In genomic region chr17:37447641-37448040, GRCh38 we compare ENCODE assay signal across 10 cellular contexts. TPM values are rescaled to one million over a fixed set of nuclear protein-coding genes. Genes with fewer than 3 reads are reported as not detected.
DNase-seq lines count a peak whose midpoint lies in the region; ATAC-seq and TF ChIP-seq lines count a peak whose summit lies in the region.
"Had no signal": no experiment of that assay in that cellular context is flagged by ENCODE, and none has a peak within 500 bp of the region (broad histone marks: within the 10 kb centered on the region; RNA-seq: fewer than 3 reads in every experiment).

No MANE protein-coding gene starts in this region.

- WGBS in adrenal gland, 4 donors, result 55 to 92% (median 66%) methylated on average over 1 of the region's 1 CpG

- no peaks in the 10 kb centered on the region for H4K20me1 ChIP-seq in HCT116 (ENCODE audit: insufficient read depth)

- H3K9me3 ChIP-seq in AG04450 (ENCODE audit: control insufficient read depth, insufficient read depth, low read length), result no peaks in the 10 kb centered on the region
- H3K9me3 ChIP-seq in HCT116 (ENCODE audit: control insufficient read depth in 1 of 2, insufficient read depth in 1 of 2, low read depth in 1 of 2, low read length in 2 of 2), result no peaks in the 10 kb centered on the region
- no peaks in the 10 kb centered on the region for H3K9me3 ChIP-seq in adrenal gland (replicated peaks in 1 of 3)

- ATAC-seq in HCT116, result peak; percentile 86
- no peak for ATAC-seq in stimulated activated naive B cell treated with anti-CD40 and anti-IgM and Interleukin-4, amounts not matched to agents 10 μg/mL and 1 μg/mL and 100 μg/mL, for 72 hours (replicated peaks)
- ATAC-seq in GM18873 (IDR thresholded peaks at IDR 0.05; ENCODE audit: low FRiP score, unreplicated experiment), result no peak
- no peak for ATAC-seq in GM18909 (IDR thresholded peaks at IDR 0.05; ENCODE audit: poor library complexity, unreplicated experiment)

- H3K4me2 ChIP-seq in HCT116 (ENCODE audit: low read length), result peak overlapping the region; percentile 63

- H3K9ac ChIP-seq in HCT116 (ENCODE audit: low read length), result peak overlapping the region; percentile 21; the same call in 1 of the 2 replicates

- no TSS peak for BruUV-seq in HCT116 (replicated peaks; lab: Mats Ljungman, UMichigan)

- no peaks in the 10 kb centered on the region for H3K27me3 Mint-ChIP-seq in stimulated activated naive B cell treated with anti-CD40 and anti-IgM and Interleukin-4, amounts not matched to agents 10 μg/mL and 1 μg/mL and 100 μg/mL, for 72 hours
- H3K27me3 Mint-ChIP-seq: CD4-positive, alpha-beta T cell had no signal

- H3K4me1 Mint-ChIP-seq in stimulated activated naive B cell treated with anti-CD40 and anti-IgM and Interleukin-4, amounts not matched to agents 10 μg/mL and 1 μg/mL and 100 μg/mL, for 72 hours, result peaks cover 0 to 1% of the 10 kb centered on the region in 2 donors

- no peak overlapping the region for H3K4me3 Mint-ChIP-seq in stimulated activated naive B cell treated with anti-CD40 and anti-IgM and Interleukin-4, amounts not matched to agents 10 μg/mL and 1 μg/mL and 100 μg/mL, for 72 hours
- H3K4me3 Mint-ChIP-seq: CD4-positive, alpha-beta T cell had no signal

- TF ChIP-seq CTCF in AG04450 (IDR thresholded peaks at IDR 0.05; ENCODE audit: low read depth, low read length) (no peak), HCT116 (IDR thresholded peaks at IDR 0.05 in 2 of 3, conservative IDR thresholded peaks at IDR 0.05 in 1 of 3; ENCODE audit: borderline replicate concordance in 1 of 3, insufficient read depth in 1 of 3, low read depth in 2 of 3, low read length in 2 of 3) (no peak), adrenal gland (IDR thresholded peaks at IDR 0.05) (no peak), foreskin fibroblast (IDR thresholded peaks at IDR 0.05; ENCODE audit: low read depth, low read length) (no peak)

- H3K27ac ChIP-seq in AG04450 (ENCODE audit: low read depth, low read length), result peak overlapping the region; percentile 53
- peak overlapping the region; percentile 45; the same call in 1 of the 2 replicates for H3K27ac ChIP-seq in HCT116 (ENCODE audit: low read depth, low read length)
- peak overlapping the region in 3 of 5 donors; percentile 4 to 18 (median 7) for H3K27ac ChIP-seq in adrenal gland

- H3K4me3 ChIP-seq in AG04450 (ENCODE audit: low read depth, low read length) (no peak overlapping the region), HCT116 (replicated peaks in 1 of 2; ENCODE audit: low read depth in 1 of 2, low read length in 2 of 2) (no peak overlapping the region; a peak in 1 of 4 replicates), adrenal gland (no peak overlapping the region), foreskin fibroblast (ENCODE audit: low read depth in 1 of 2, low read length in 2 of 2) (no peak overlapping the region)

- H3K4me1 ChIP-seq in HCT116 (ENCODE audit: control insufficient read depth in 1 of 2, insufficient read depth in 2 of 2, low read length in 2 of 2), result peaks cover 34 to 37% of the 10 kb centered on the region in 2 experiments
- H3K4me1 ChIP-seq in adrenal gland (replicated peaks in 1 of 2), result peaks cover 6 to 9% of the 10 kb centered on the region in 2 donors

- POLR2A ChIA-PET in AG04450 (lab: Yijun Ruan, JAX), result interaction anchor here (0.6 kb wide), 1 partner anchor 44 kb away, joined by 3 read pairs; no protein-coding TSS in a partner anchor
- POLR2A ChIA-PET in HCT116 (lab: Charles Lee), result no interaction called here

- no peaks in the 10 kb centered on the region for H3K9me3 Mint-ChIP-seq in stimulated activated naive B cell treated with anti-CD40 and anti-IgM and Interleukin-4, amounts not matched to agents 10 μg/mL and 1 μg/mL and 100 μg/mL, for 72 hours
- H3K9me3 Mint-ChIP-seq: CD4-positive, alpha-beta T cell had no signal

- no peaks in the 10 kb centered on the region for H3K9me2 ChIP-seq in HCT116 (ENCODE audit: insufficient read depth)

- RAD21 ChIA-PET in HCT116 (lab: Charles Lee; ENCODE audit: low non-redundant PET in 1 of 2, low total read pairs in 2 of 2, uncharacterized antibody in 2 of 2, unreplicated experiment in 2 of 2), result no interaction called here

- CTCF ChIA-PET in AG04450 (lab: Charles Lee) (interaction anchor here (0.5 to 1.4 kb wide), 3 partner anchors 10 to 74 kb away, joined by 3 to 6 read pairs (median 4); no protein-coding TSS in a partner anchor), HCT116 (lab: Charles Lee) (interaction anchor here (1.2 kb wide), 1 partner anchor 9 kb away, joined by 7 read pairs; no protein-coding TSS in a partner anchor)

- H3K27ac Mint-ChIP-seq in stimulated activated naive B cell treated with anti-CD40 and anti-IgM and Interleukin-4, amounts not matched to agents 10 μg/mL and 1 μg/mL and 100 μg/mL, for 72 hours, result no peak overlapping the region
- H3K27ac Mint-ChIP-seq: CD4-positive, alpha-beta T cell had no signal

- H3K36me3 ChIP-seq in HCT116 (ENCODE audit: control insufficient read depth in 1 of 2, insufficient read depth in 2 of 2, low read length in 2 of 2) (peaks cover 4 to 9% of the 10 kb centered on the region in 2 experiments; a peak in 2 of 4 replicates), adrenal gland (replicated peaks in 1 of 2) (peaks cover 0 to 14% of the 10 kb centered on the region in 2 donors)

- H3K36me3 Mint-ChIP-seq in stimulated activated naive B cell treated with anti-CD40 and anti-IgM and Interleukin-4, amounts not matched to agents 10 μg/mL and 1 μg/mL and 100 μg/mL, for 72 hours, result peaks cover 28 to 52% of the 10 kb centered on the region in 2 donors

- H2AFZ ChIP-seq in HCT116 (ENCODE audit: low read depth, low read length, poor library complexity, severe bottlenecking), result no peak overlapping the region

- no peak for TF ChIP-seq POLR2A in HCT116 (IDR thresholded peaks at IDR 0.05; ENCODE audit: borderline replicate concordance, extremely low read depth, insufficient read depth, insufficient read length)
- no peak for TF ChIP-seq POLR2A in adrenal gland (IDR thresholded peaks at IDR 0.05)

- no peak for TF ChIP-seq RAD21 in HCT116 (IDR thresholded peaks at IDR 0.05; ENCODE audit: low read depth)

- DNase-seq in AG04450 (ENCODE audit: low read depth, low spot score) (no peak), HCT116 (ENCODE audit: low read depth, low spot score) (peak; percentile 50), adrenal gland (no peak), foreskin fibroblast (peak; percentile 27 to 62), NCI-H2081 treated with DMSO at 0.1 percent for 48 hours (lab: John Stamatoyannopoulos, UW) (no peak)
- no peak for DNase-seq in stimulated activated naive B cell treated with anti-CD40 and anti-IgM and Interleukin-4, amounts not matched to agents 10 μg/mL and 1 μg/mL and 100 μg/mL, for 72 hours
- DNase-seq: CD4-positive, alpha-beta T cell; RPMI8226 had no signal

- intact Hi-C loops in HCT116 (cut with micrococcal nuclease), result no loop called here
- intact Hi-C loops in adrenal gland (cut with DNase I), result no loop called here

- H3K27me3 ChIP-seq in AG04450 (ENCODE audit: control insufficient read depth, insufficient read depth, low read length) (no peaks in the 10 kb centered on the region), HCT116 (ENCODE audit: insufficient read depth, low read length) (no peaks in the 10 kb centered on the region), adrenal gland (no peaks in the 10 kb centered on the region)

- H3K79me2 ChIP-seq in HCT116 (ENCODE audit: insufficient read depth, low read length), result no peaks in the 10 kb centered on the region

TF ChIP-seq in HCT116, 20 proteins besides CTCF, POLR2A, EP300 and RAD21:
- TF ChIP-seq ELF1 (IDR thresholded peaks at IDR 0.05; ENCODE audit: borderline replicate concordance, low read depth) (no peak), JUND (IDR thresholded peaks at IDR 0.05) (peak; percentile 86), CEBPB (IDR thresholded peaks at IDR 0.05; ENCODE audit: low read depth) (0 out of 2 replicates have a peak, but pooled peaks have one; percentile 38), SP1 (IDR thresholded peaks at IDR 0.05; ENCODE audit: low read depth) (peak; percentile 63; the same call in 1 of the 2 replicates), CBX3 (IDR thresholded peaks at IDR 0.05; ENCODE audit: low read depth) (no peak; the same call in 1 of the 2 replicates), SIN3A (IDR thresholded peaks at IDR 0.05; ENCODE audit: low read depth) (peak; percentile 64), FOSL1 (IDR thresholded peaks at IDR 0.05; ENCODE audit: low read depth) (peak; percentile 88)

RNA-seq across cellular contexts. Expression of gene TADA2A, which starts 41.0 kb away (rescaled TPM):
- 18.1 and 21.4 TPM in 2 replicates for polyA plus RNA-seq in AG04450 (2011; rRNA removed)
- polyA minus RNA-seq in AG04450 (2011; rRNA and poly(A)+ RNA removed), result 32.6 and 32.8 TPM in 2 replicates
- total RNA-seq in HCT116 (2021; ENCODE audit: unreplicated experiment), result 24.6 TPM
- polyA plus RNA-seq in HCT116 (2012), result 12.0 and 16.6 TPM in 2 replicates
- 10 to 100 TPM in 7 of 8 donors, 1 to 10 TPM in 1; 7.6 to 21.5 (median 15.3) TPM for total RNA-seq in adrenal gland
- polyA plus RNA-seq in adrenal gland, result 10 to 100 TPM in 2 of 3 donors, 1 to 10 TPM in 1; 8.8 to 18.8 (median 15.7) TPM

RNA-seq across cellular contexts. Expression of gene ACACA, which starts 41.0 kb away (rescaled TPM):
- 53.6 and 57.9 TPM in 2 replicates for polyA plus RNA-seq in AG04450 (2011; rRNA removed)
- polyA minus RNA-seq in AG04450 (2011; rRNA and poly(A)+ RNA removed), result 161 and 163 TPM in 2 replicates
- total RNA-seq in HCT116 (2021; ENCODE audit: unreplicated experiment), result 161 TPM
- polyA plus RNA-seq in HCT116 (2012), result 61.0 and 69.6 TPM in 2 replicates
- total RNA-seq in adrenal gland, result 100 to 1,000 TPM in 2 of 8 donors, 10 to 100 TPM in 6; 44.4 to 105 (median 76.8) TPM
- 10 to 100 TPM; 18.2 to 64.1 (median 21.4) TPM for polyA plus RNA-seq in adrenal gland

RNA-seq across cellular contexts. Expression of gene DUSP14, which starts 42.0 kb away (rescaled TPM):
- polyA plus RNA-seq in AG04450 (2011; rRNA removed) (76.7 and 96.7 TPM in 2 replicates), adrenal gland (10 to 100 TPM in 2 of 3 donors, 1 to 10 TPM in 1; 7.2 to 19.8 (median 16.0) TPM)
- polyA minus RNA-seq in AG04450 (2011; rRNA and poly(A)+ RNA removed), result 55.3 and 76.7 TPM in 2 replicates
- total RNA-seq in HCT116 (2021; ENCODE audit: unreplicated experiment) (27.6 TPM), adrenal gland (10 to 100 TPM; 13.4 to 66.2 (median 23.3) TPM)
- 23.4 and 29.7 TPM in 2 replicates for polyA plus RNA-seq in HCT116 (2012)

Comparison
In these comparisons a context has a peak if more than half of its experiments do, and no peak if none do; other contexts are left out.
1. DNase-seq: peak in HCT116 (single experiment) and foreskin fibroblast (2 of 2); none in AG04450 (single experiment), adrenal gland (0 of 7), stimulated activated naive B cell treated with anti-CD40 and anti-IgM and Interleukin-4, amounts not matched to agents 10 μg/mL and 1 μg/mL and 100 μg/mL, for 72 hours (single experiment) and NCI-H2081 treated with DMSO at 0.1 percent for 48 hours (single experiment).
2. Peak in every context shown above with its lines, with median percentiles within 50 percentile points of each other: H3K27ac ChIP-seq.